ENCODE assay signal across 8 cellular contexts in genomic region chr13:29428310-29428991, GRCh38.
A peak's percentile ranks its signal among the peaks of the same experiment; 100 is the strongest.
DNase-seq lines count a peak whose midpoint lies in the region; ATAC-seq and FAIRE-seq lines count a peak whose summit lies in the region.

No MANE protein-coding gene starts in this region.

- FAIRE-seq in RCC 7860 (lab: Jason Lieb, UNC) (no peak), GM19239 (lab: Jason Lieb, UNC) (no peak)

- WGBS in esophagus, 2 donors, result 2 to 3% methylated on average over 29 to 31 of the region's 31 CpGs

- peak; percentile 12 for DNase-seq in DMS153 (lab: John Stamatoyannopoulos, UW)
- peak; percentile 29 to 67 for DNase-seq in NCI-H524 (lab: John Stamatoyannopoulos, UW)
- DNase-seq in RCC 7860 (ENCODE audit: low spot score), result no peak
- no peak for DNase-seq in GM19239 (ENCODE audit: insufficient read length, low spot score)

- H3K27ac ChIP-seq in esophagus (ENCODE audit: low read depth in 2 of 2, low read length in 1 of 2), result no peak overlapping the region

- H3K27me3 ChIP-seq in esophagus (ENCODE audit: control insufficient read depth in 1 of 2, insufficient read depth in 2 of 2, low read length in 2 of 2), result peaks cover 0 to 2% of the 10 kb centered on the region in 2 donors
- H3K27me3 ChIP-seq in neuron (ENCODE audit: insufficient read depth, low read length), result peaks cover 44% of the 10 kb centered on the region

- peaks cover 2 to 4% of the 10 kb centered on the region in 2 donors for H3K4me1 ChIP-seq in esophagus (ENCODE audit: control insufficient read depth in 2 of 2, insufficient read depth in 2 of 2, low read length in 1 of 2)
- peaks cover 15% of the 10 kb centered on the region for H3K4me1 ChIP-seq in neuron (ENCODE audit: insufficient read depth, low read length)

- H3K9me3 ChIP-seq in esophagus (ENCODE audit: control insufficient read depth in 2 of 2, insufficient read depth in 1 of 2, low read depth in 1 of 2, low read length in 1 of 2) (no peaks in the 10 kb centered on the region), neuron (ENCODE audit: low read length) (no peaks in the 10 kb centered on the region)

- H2AFZ ChIP-seq in neuron (ENCODE audit: low read depth, low read length), result no peak overlapping the region

- ATAC-seq in HG02852 (IDR thresholded peaks at IDR 0.05; ENCODE audit: unreplicated experiment) (no peak), GM18858 (IDR thresholded peaks at IDR 0.05; ENCODE audit: unreplicated experiment) (no peak)

- H3K36me3 ChIP-seq in esophagus (ENCODE audit: control insufficient read depth in 2 of 2, insufficient read depth in 2 of 2, low read length in 1 of 2) (no peaks in the 10 kb centered on the region), neuron (ENCODE audit: insufficient read depth, low read length) (no peaks in the 10 kb centered on the region)

- peak overlapping the region; percentile 18 to 34 for H3K4me3 ChIP-seq in esophagus (ENCODE audit: low read depth in 1 of 2, low read length in 2 of 2)
- H3K4me3 ChIP-seq in neuron (ENCODE audit: low read length), result peak overlapping the region; percentile 38

Comparison
In these comparisons a context has a peak if more than half of its experiments do, and no peak if none do; other contexts are left out.
1. DNase-seq: peak in DMS153 (single experiment) and NCI-H524 (2 of 2); none in RCC 7860 (single experiment) and GM19239 (single experiment).